Comparison of ENCODE assay signal across 22 cellular contexts in the genomic region with DNA sequence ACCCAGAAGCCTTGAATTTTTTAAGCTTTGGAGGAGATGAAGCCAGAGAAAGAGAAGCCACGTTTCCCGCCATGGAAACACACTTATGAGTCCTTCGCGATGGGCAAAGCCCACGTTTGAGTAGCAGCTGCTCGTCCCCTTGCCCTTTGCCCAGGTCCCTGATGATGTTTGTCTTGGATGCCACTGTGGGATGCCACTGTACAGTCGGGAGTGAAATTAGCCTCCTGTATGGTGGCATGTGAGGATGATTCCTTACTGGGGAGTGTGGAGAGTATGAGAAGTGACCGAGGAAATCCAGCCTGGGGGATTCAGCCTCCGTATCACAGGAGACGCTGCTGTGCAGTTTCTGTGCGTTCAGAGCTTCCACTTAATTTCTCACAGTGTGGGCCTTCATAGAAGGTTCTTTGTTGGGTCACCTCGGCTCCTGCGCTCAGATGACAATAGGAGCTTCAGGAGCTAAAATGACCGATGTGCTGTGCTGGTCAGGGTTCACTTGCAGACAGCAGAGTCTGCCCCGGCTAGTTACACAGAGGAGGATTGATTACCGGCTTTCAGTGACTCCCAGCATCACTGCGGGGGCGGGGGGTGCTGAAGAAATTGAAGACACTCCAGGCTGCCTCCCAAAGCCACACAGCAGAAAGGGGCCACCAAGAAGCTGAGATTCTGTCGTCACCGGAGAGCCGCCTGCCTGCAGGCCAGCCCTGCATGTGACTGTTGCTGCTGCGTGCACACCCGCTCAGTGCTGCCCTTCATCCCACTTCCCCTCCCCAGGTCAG.
"Had no signal": no experiment of that assay in that cellular context is flagged by ENCODE, and none has a peak within 500 bp of the region (broad histone marks: within the 10 kb centered on the region; RNA-seq: fewer than 3 reads in every experiment).

No MANE protein-coding gene starts in this region.

- H3K36me3 ChIP-seq: esophagus squamous epithelium, gastroesophageal sphincter, left ventricle myocardium inferior, sigmoid colon, stomach, thoracic aorta, transverse colon had no signal

- H3K9ac ChIP-seq: parathyroid adenoma had no signal

- H3K9me3 ChIP-seq: esophagus squamous epithelium, psoas muscle, sigmoid colon, thoracic aorta, transverse colon had no signal

- H3K4me3 ChIP-seq: esophagus squamous epithelium, gastroesophageal sphincter, left ventricle myocardium inferior, lung, psoas muscle, sigmoid colon, skin epidermis, stomach, thoracic aorta, transverse colon had no signal

- H2AFZ ChIP-seq: parathyroid adenoma had no signal

- H3K27ac ChIP-seq: epithelial cell of prostate, esophagus squamous epithelium, gastroesophageal sphincter, left ventricle myocardium inferior, parathyroid adenoma, psoas muscle, skin epidermis, stomach, thoracic aorta, transverse colon had no signal

- ATAC-seq: effector memory CD8-positive, alpha-beta T cell; gastroesophageal sphincter; naive thymus-derived CD4-positive, alpha-beta T cell; psoas muscle had no signal

- H3K4me1 ChIP-seq: esophagus squamous epithelium, gastroesophageal sphincter, left ventricle myocardium inferior, parathyroid adenoma, psoas muscle, stomach, transverse colon had no signal

- H3K79me2 ChIP-seq: parathyroid adenoma had no signal

- H3K27me3 ChIP-seq: gastroesophageal sphincter, sigmoid colon, transverse colon had no signal

- DNase-seq: effector memory CD8-positive, alpha-beta T cell; esophagus squamous epithelium; foreskin fibroblast; glutamatergic neuron; islet precursor cell; left ventricle myocardium inferior; mesenchymal stem cell; naive thymus-derived CD4-positive, alpha-beta T cell; occipital lobe; psoas muscle; sigmoid colon; stimulated activated CD4-positive, alpha-beta T cell treated with anti-CD3 and anti-CD28 coated beads, Interleukin-2, amount 100 ng/mL, for 24 hours; stimulated activated CD4-positive, alpha-beta T cell treated with anti-CD3 and anti-CD28 coated beads, Interleukin-4, amount 100 ng/mL, for 4 hours; stimulated activated naive CD4-positive, alpha-beta T cell; stomach; transverse colon had no signal
